8 cellular contexts compared by ENCODE assay signal in the genomic region with DNA sequence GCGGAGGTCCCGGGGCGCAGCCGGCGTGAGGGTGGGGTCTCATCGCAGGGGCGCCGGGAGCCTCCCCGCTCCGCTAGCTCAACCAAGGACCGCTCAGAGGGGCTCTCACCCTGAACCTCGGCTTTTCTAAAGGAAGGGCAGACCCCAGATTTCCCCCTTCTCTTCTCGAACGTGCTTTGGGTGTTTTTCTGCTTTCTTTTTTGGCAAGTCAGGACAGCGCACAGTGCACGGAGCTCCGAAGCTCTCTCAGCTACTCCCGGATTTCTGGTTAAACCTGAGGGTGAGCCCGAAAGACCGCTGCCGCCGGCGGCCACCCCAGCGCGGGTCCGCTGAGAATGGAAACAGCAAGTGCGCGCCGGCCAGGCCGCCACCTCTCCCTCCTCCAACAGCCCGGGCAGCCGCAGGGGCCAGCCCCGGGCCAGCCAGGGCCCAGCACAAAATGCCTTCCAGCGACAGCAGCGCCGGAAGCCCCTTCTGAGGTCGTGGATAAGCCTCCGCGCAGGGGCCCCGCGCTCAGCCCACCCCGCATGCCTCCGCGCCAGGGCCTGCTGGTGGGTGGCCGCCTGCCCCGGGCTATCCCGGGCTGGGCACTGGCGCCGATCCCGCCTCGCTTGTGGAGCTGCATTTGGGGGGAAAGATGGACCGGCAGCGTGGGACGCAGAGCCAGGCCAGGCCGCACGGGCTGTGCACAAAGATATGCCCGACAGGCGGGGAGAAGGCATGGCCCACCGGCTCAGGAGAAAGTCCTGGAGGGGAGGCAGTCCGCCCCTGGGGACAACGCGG. TPM values are rescaled to one million over a fixed set of nuclear protein-coding genes. Genes with fewer than 3 reads are reported as not detected.
DNase-seq lines count a peak whose midpoint lies in the region; ATAC-seq and TF ChIP-seq lines count a peak whose summit lies in the region.

No MANE protein-coding gene starts in this region.

- no peak overlapping the region for H3K9ac ChIP-seq in Loucy (ENCODE audit: low read depth, low read length, poor library complexity, severe bottlenecking)

- no peak for ATAC-seq in GM19035 (IDR thresholded peaks at IDR 0.05; ENCODE audit: unreplicated experiment)

- H3K27ac ChIP-seq in AG04450 (ENCODE audit: low read depth, low read length) (no peak overlapping the region), muscle layer of duodenum (ENCODE audit: low read length) (no peak overlapping the region)

- H3K36me3 ChIP-seq in Loucy (ENCODE audit: insufficient read depth, low read length) (peaks cover 15% of the 10 kb centered on the region; the same call in 1 of the 2 replicates), muscle layer of duodenum (ENCODE audit: control insufficient read depth in 1 of 2, insufficient read depth in 2 of 2, low read length in 2 of 2) (peaks cover 11 to 12% of the 10 kb centered on the region in 2 donors)

- H4K20me1 ChIP-seq in Loucy (ENCODE audit: insufficient read depth, low read length, poor library complexity, severe bottlenecking), result no peaks in the 10 kb centered on the region

- H3K9me2 ChIP-seq in Loucy (replicated peaks; ENCODE audit: low read depth, low read length), result no peaks in the 10 kb centered on the region

- CTCF ChIA-PET in AG04450 (lab: Charles Lee), result interaction anchor here (3.8 kb wide), 1 partner anchor 18 kb away, joined by 25 read pairs; no protein-coding TSS in a partner anchor

- no peak for DNase-seq in AG04450 (ENCODE audit: low read depth, low spot score)
- DNase-seq in epithelial cell of proximal tubule (ENCODE audit: low read depth), result no peak
- DNase-seq in KBM-7, result no peak
- DNase-seq in NCI-H2196 (lab: John Stamatoyannopoulos, UW; ENCODE audit: unreplicated experiment), result no peak
- DNase-seq in NCI-H446 treated with DMSO at 0.1 percent for 48 hours (lab: John Stamatoyannopoulos, UW), result no peak

- no peak overlapping the region for H2AFZ ChIP-seq in Loucy (ENCODE audit: low read length)

- H3K4me1 ChIP-seq in Loucy (ENCODE audit: insufficient read depth, low read length, poor library complexity, severe bottlenecking) (no peaks in the 10 kb centered on the region), muscle layer of duodenum (ENCODE audit: control insufficient read depth in 1 of 2, insufficient read depth in 2 of 2, low read length in 2 of 2) (peaks cover 0 to 16% of the 10 kb centered on the region in 2 donors)

- H3F3A ChIP-seq in Loucy (ENCODE audit: low read depth), result 0 out of 2 replicates have a peak, but pooled peaks cover 3% of the 10 kb centered on the region

- in situ Hi-C loops in KBM-7 (cut with MboI; ENCODE audit: low pct_unique_long_range_greater_than_20kb, low sequenced_read_pairs), result no loop called here

- H3K27me3 ChIP-seq in AG04450 (ENCODE audit: control insufficient read depth, insufficient read depth, low read length) (peaks cover under 1% of the 10 kb centered on the region), Loucy (ENCODE audit: insufficient read depth, low read length, poor library complexity, severe bottlenecking) (no peaks in the 10 kb centered on the region), muscle layer of duodenum (ENCODE audit: low read depth, low read length) (peaks cover 16% of the 10 kb centered on the region)

- H3K4me2 ChIP-seq in Loucy (ENCODE audit: low read depth, low read length, poor library complexity, severe bottlenecking), result peak overlapping the region; percentile 42

- no peaks in the 10 kb centered on the region for H3K79me2 ChIP-seq in Loucy (ENCODE audit: insufficient read depth, low read length)

- H3K4me3 ChIP-seq in AG04450 (ENCODE audit: low read depth, low read length) (peak overlapping the region; percentile 63), Loucy (ENCODE audit: low read length, poor library complexity, severe bottlenecking) (peak overlapping the region; percentile 20), epithelial cell of proximal tubule (ENCODE audit: low read depth, low read length) (peak overlapping the region; percentile 56), muscle layer of duodenum (ENCODE audit: low read depth in 1 of 2, low read length in 2 of 2) (peak overlapping the region; percentile 60 to 79)

- H3K9me3 ChIP-seq in AG04450 (ENCODE audit: control insufficient read depth, insufficient read depth, low read length), result no peaks in the 10 kb centered on the region; the same call in 1 of the 2 replicates
- no peaks in the 10 kb centered on the region for H3K9me3 ChIP-seq in Loucy (ENCODE audit: insufficient read depth, low read depth, low read length)
- no peaks in the 10 kb centered on the region for H3K9me3 ChIP-seq in muscle layer of duodenum (ENCODE audit: control insufficient read depth in 1 of 2, low read length in 2 of 2)

- POLR2A ChIA-PET in AG04450 (lab: Yijun Ruan, JAX), result no interaction called here

- TF ChIP-seq CTCF in AG04450 (IDR thresholded peaks at IDR 0.05; ENCODE audit: low read depth, low read length) (no peak), Loucy (conservative IDR thresholded peaks at IDR 0.05; ENCODE audit: low read length) (no peak), epithelial cell of proximal tubule (conservative IDR thresholded peaks at IDR 0.05; ENCODE audit: low read depth, low read length) (no peak)

RNA-seq across cellular contexts. Expression of a gene that starts 8.2 kb away (rescaled TPM):
- not detected in 2 replicates for polyA plus RNA-seq in AG04450 (2011; rRNA removed)
- not detected in 2 replicates for polyA minus RNA-seq in AG04450 (2011; rRNA and poly(A)+ RNA removed)
- 0.29 TPM in 1 of 2 replicates, not detected in the other for total RNA-seq in epithelial cell of proximal tubule
